12 cellular contexts compared by ENCODE assay signal in genomic region chr6:166633732-166634535, GRCh38. TPM values are rescaled to one million over a fixed set of nuclear protein-coding genes. Genes with fewer than 3 reads are reported as not detected.
DNase-seq lines count a peak whose midpoint lies in the region; ATAC-seq and TF ChIP-seq lines count a peak whose summit lies in the region.
"Had no signal": no experiment of that assay in that cellular context is flagged by ENCODE, and none has a peak within 500 bp of the region (broad histone marks: within the 10 kb centered on the region; RNA-seq: fewer than 3 reads in every experiment).

No MANE protein-coding gene starts in this region.

- no peak overlapping the region for H3K4me2 ChIP-seq in osteoblast (ENCODE audit: insufficient read depth, low read length)

- no peak for TF ChIP-seq POLR2A in Peyer's patch (IDR thresholded peaks at IDR 0.05)

- TF ChIP-seq CTCF in endothelial cell (IDR thresholded peaks at IDR 0.05; ENCODE audit: unreplicated experiment) (no peak), osteoblast (IDR thresholded peaks at IDR 0.05; ENCODE audit: extremely low read depth, low read depth, low read length) (no peak), Peyer's patch (IDR thresholded peaks at IDR 0.05) (no peak)

- peaks cover 12% of the 10 kb centered on the region for H3K36me3 Mint-ChIP-seq in endothelial cell (ENCODE audit: low read depth, unreplicated experiment)
- H3K36me3 Mint-ChIP-seq in activated naive CD4-positive, alpha-beta T cell treated with anti-CD3 and anti-CD28 coated beads, Interleukin-2, amount 10 ng/mL, durations not matched to agents 7 days and 5 days, result no peaks in the 10 kb centered on the region
- H3K36me3 Mint-ChIP-seq: activated naive CD8-positive, alpha-beta T cell treated with anti-CD3 and anti-CD28 coated beads for 36 hours had no signal

- H3K27me3 ChIP-seq in osteoblast (ENCODE audit: insufficient read depth, low read length) (peaks cover 6% of the 10 kb centered on the region), Peyer's patch (no peaks in the 10 kb centered on the region)

- H3K27ac ChIP-seq in osteoblast (ENCODE audit: low read depth, low read length) (no peak overlapping the region), Peyer's patch (no peak overlapping the region)

- no peak overlapping the region for H2AFZ ChIP-seq in osteoblast (ENCODE audit: low read length)

- H3K9me3 ChIP-seq in osteoblast (ENCODE audit: low read depth, low read length) (no peaks in the 10 kb centered on the region), Peyer's patch (no peaks in the 10 kb centered on the region)

- H3K36me3 ChIP-seq in osteoblast (ENCODE audit: insufficient read depth, low read length), result no peaks in the 10 kb centered on the region
- H3K36me3 ChIP-seq in Peyer's patch, result no peaks in the 10 kb centered on the region

- H3K4me1 ChIP-seq in osteoblast (ENCODE audit: insufficient read depth, low read length), result peaks cover 10% of the 10 kb centered on the region
- peaks cover 0 to 2% (median 0%) of the 10 kb centered on the region in 4 donors for H3K4me1 ChIP-seq in Peyer's patch

- H3K4me3 ChIP-seq in osteoblast (ENCODE audit: insufficient read depth, low read length) (no peak overlapping the region), Peyer's patch (no peak overlapping the region)

- DNase-seq in NOMO-1 (lab: John Stamatoyannopoulos, UW; ENCODE audit: unreplicated experiment in 2 of 2), result peak; percentile 26 to 62
- DNase-seq in endothelial cell (ENCODE audit: low spot score), result no peak
- DNase-seq in osteoblast (ENCODE audit: insufficient read length, low spot score, missing footprints), result peak; percentile 81
- no peak for DNase-seq in Peyer's patch
- no peak for DNase-seq in activated naive CD4-positive, alpha-beta T cell treated with anti-CD3 and anti-CD28 coated beads, Interleukin-2, amount 10 ng/mL, durations not matched to agents 7 days and 5 days
- DNase-seq: activated naive CD8-positive, alpha-beta T cell treated with anti-CD3 and anti-CD28 coated beads for 36 hours; DMS153; NCI-H748 treated with DMSO at 0.1 percent for 48 hours had no signal

- CTCF ChIA-PET in activated naive CD4-positive, alpha-beta T cell treated with anti-CD3 and anti-CD28 coated beads, Interleukin-2, amount 10 ng/mL, durations not matched to agents 7 days and 5 days (lab: Charles Lee), result no interaction called here

- peaks cover 17% of the 10 kb centered on the region for H3K27me3 Mint-ChIP-seq in endothelial cell (ENCODE audit: unreplicated experiment)
- H3K27me3 Mint-ChIP-seq in activated naive CD4-positive, alpha-beta T cell treated with anti-CD3 and anti-CD28 coated beads, Interleukin-2, amount 10 ng/mL, durations not matched to agents 7 days and 5 days, result peaks cover 62% of the 10 kb centered on the region

- H3K27ac Mint-ChIP-seq in endothelial cell (ENCODE audit: unreplicated experiment), result peak overlapping the region; percentile 12
- no peak overlapping the region for H3K27ac Mint-ChIP-seq in activated naive CD4-positive, alpha-beta T cell treated with anti-CD3 and anti-CD28 coated beads, Interleukin-2, amount 10 ng/mL, durations not matched to agents 7 days and 5 days
- H3K27ac Mint-ChIP-seq: activated naive CD8-positive, alpha-beta T cell treated with anti-CD3 and anti-CD28 coated beads for 36 hours; stimulated activated memory B cell treated with anti-CD40 and anti-IgM and Interleukin-4, amounts not matched to agents 10 μg/mL and 1 μg/mL and 100 μg/mL, for 72 hours had no signal

- no peaks in the 10 kb centered on the region for H4K20me1 ChIP-seq in osteoblast (ENCODE audit: insufficient read depth, low read length)

- H3K4me3 Mint-ChIP-seq in endothelial cell (ENCODE audit: unreplicated experiment), result no peak overlapping the region
- H3K4me3 Mint-ChIP-seq in activated naive CD4-positive, alpha-beta T cell treated with anti-CD3 and anti-CD28 coated beads, Interleukin-2, amount 10 ng/mL, durations not matched to agents 7 days and 5 days, result no peak overlapping the region
- H3K4me3 Mint-ChIP-seq: activated naive CD8-positive, alpha-beta T cell treated with anti-CD3 and anti-CD28 coated beads for 36 hours; stimulated activated memory B cell treated with anti-CD40 and anti-IgM and Interleukin-4, amounts not matched to agents 10 μg/mL and 1 μg/mL and 100 μg/mL, for 72 hours had no signal

- no peaks in the 10 kb centered on the region for H3K9me3 Mint-ChIP-seq in endothelial cell (ENCODE audit: unreplicated experiment)
- no peaks in the 10 kb centered on the region for H3K9me3 Mint-ChIP-seq in activated naive CD4-positive, alpha-beta T cell treated with anti-CD3 and anti-CD28 coated beads, Interleukin-2, amount 10 ng/mL, durations not matched to agents 7 days and 5 days
- H3K9me3 Mint-ChIP-seq: activated naive CD8-positive, alpha-beta T cell treated with anti-CD3 and anti-CD28 coated beads for 36 hours; stimulated activated memory B cell treated with anti-CD40 and anti-IgM and Interleukin-4, amounts not matched to agents 10 μg/mL and 1 μg/mL and 100 μg/mL, for 72 hours had no signal

- peak; percentile 63 for ATAC-seq in GM18870 (IDR thresholded peaks at IDR 0.05; ENCODE audit: unreplicated experiment)
- no peak for ATAC-seq in HG03095 (IDR thresholded peaks at IDR 0.05; ENCODE audit: unreplicated experiment)
- ATAC-seq in HG03025 (IDR thresholded peaks at IDR 0.05; ENCODE audit: low FRiP score, unreplicated experiment), result no peak
- ATAC-seq: stimulated activated memory B cell treated with anti-CD40 and anti-IgM and Interleukin-4, amounts not matched to agents 10 μg/mL and 1 μg/mL and 100 μg/mL, for 72 hours had no signal

- H3K79me2 ChIP-seq in osteoblast (ENCODE audit: insufficient read depth, low read length), result no peaks in the 10 kb centered on the region

- H3K4me1 Mint-ChIP-seq in endothelial cell (ENCODE audit: unreplicated experiment), result peaks cover 60% of the 10 kb centered on the region
- H3K4me1 Mint-ChIP-seq in activated naive CD4-positive, alpha-beta T cell treated with anti-CD3 and anti-CD28 coated beads, Interleukin-2, amount 10 ng/mL, durations not matched to agents 7 days and 5 days, result peaks cover 5% of the 10 kb centered on the region
- H3K4me1 Mint-ChIP-seq: activated naive CD8-positive, alpha-beta T cell treated with anti-CD3 and anti-CD28 coated beads for 36 hours had no signal

RNA-seq across cellular contexts. Expression of gene RPS6KA2, which starts 6.9 kb away (rescaled TPM):
- total RNA-seq in endothelial cell (ENCODE audit: unreplicated experiment) (105 TPM), osteoblast (112 and 113 TPM in 2 replicates), Peyer's patch (100 to 1,000 TPM in 1 of 4 donors, 10 to 100 TPM in 3; 12.1 to 116 (median 26.4) TPM)

RNA-seq across cellular contexts. Expression of gene RAMACL, which starts 47.5 kb away (rescaled TPM):
- total RNA-seq in endothelial cell (ENCODE audit: unreplicated experiment), result 4.9 TPM
- 3.3 and 4.1 TPM in 2 replicates for total RNA-seq in osteoblast
- 1 to 10 TPM in 3 of 4 donors, not detected in 1; 1.1 to 1.5 (median 1.1) TPM for total RNA-seq in Peyer's patch

Comparison
In these comparisons a context has a peak if more than half of its experiments do, and no peak if none do; other contexts are left out.
1. DNase-seq: peak in NOMO-1 (2 of 2) and osteoblast (single experiment); none in endothelial cell (single experiment), Peyer's patch (0 of 3) and activated naive CD4-positive, alpha-beta T cell treated with anti-CD3 and anti-CD28 coated beads, Interleukin-2, amount 10 ng/mL, durations not matched to agents 7 days and 5 days (single experiment).